ENCODE assay signal across 26 cellular contexts in the genomic region with DNA sequence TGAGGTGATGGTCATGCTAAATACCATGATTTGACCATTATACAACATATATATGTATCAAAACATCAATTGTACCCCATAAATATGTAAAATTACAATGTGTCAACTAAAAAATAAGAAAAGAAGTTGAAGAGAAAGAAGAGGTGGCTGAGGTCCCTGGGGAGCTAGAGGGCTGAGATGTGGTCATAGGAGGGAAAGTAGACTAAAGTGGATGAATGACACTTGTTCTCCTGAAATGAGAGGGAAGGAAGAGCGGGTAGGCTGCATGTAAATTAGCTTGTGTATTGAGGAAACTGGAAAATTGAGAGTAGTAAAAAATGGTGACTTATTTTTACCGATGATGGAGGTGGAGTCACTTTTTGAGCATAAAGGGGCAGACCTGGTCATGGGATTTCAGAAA.
DNase-seq lines count a peak whose midpoint lies in the region; ATAC-seq and TF ChIP-seq lines count a peak whose summit lies in the region.
"Had no signal": no experiment of that assay in that cellular context is flagged by ENCODE, and none has a peak within 500 bp of the region (broad histone marks: within the 10 kb centered on the region; RNA-seq: fewer than 3 reads in every experiment).

No MANE protein-coding gene starts in this region.

- intact Hi-C loops in upper lobe of right lung (cut with DNase I), result no loop called here

- H3K4me3 Mint-ChIP-seq in stimulated activated memory B cell treated with anti-CD40 and anti-IgM and Interleukin-4, amounts not matched to agents 10 μg/mL and 1 μg/mL and 100 μg/mL, for 72 hours, result peak overlapping the region; percentile 1

- no peaks in the 10 kb centered on the region for H3K36me3 ChIP-seq in upper lobe of right lung
- H3K36me3 ChIP-seq: BE2C, HAP-1, MG63 had no signal

- TF ChIP-seq CTCF in upper lobe of right lung (IDR thresholded peaks at IDR 0.05), result no peak

- H3K36me3 Mint-ChIP-seq in stimulated activated memory B cell treated with anti-CD40 and anti-IgM and Interleukin-4, amounts not matched to agents 10 μg/mL and 1 μg/mL and 100 μg/mL, for 72 hours, result no peaks in the 10 kb centered on the region

- peak; percentile 39 for ATAC-seq in GM18511 (IDR thresholded peaks at IDR 0.05; ENCODE audit: unreplicated experiment)
- peak; percentile 54 for ATAC-seq in HG02642 (IDR thresholded peaks at IDR 0.05; ENCODE audit: poor library complexity, unreplicated experiment)
- peak; percentile 39 for ATAC-seq in HG03175 (IDR thresholded peaks at IDR 0.05; ENCODE audit: unreplicated experiment)
- ATAC-seq in stimulated activated memory B cell treated with anti-CD40 and anti-IgM and Interleukin-4, amounts not matched to agents 10 μg/mL and 1 μg/mL and 100 μg/mL, for 72 hours, result peak; percentile 57
- ATAC-seq in GM21737 (IDR thresholded peaks at IDR 0.05; ENCODE audit: unreplicated experiment), result no peak
- ATAC-seq in upper lobe of right lung, result no peak
- ATAC-seq: HepG2, K562 had no signal

- peaks cover 14% of the 10 kb centered on the region for H3K4me1 Mint-ChIP-seq in stimulated activated memory B cell treated with anti-CD40 and anti-IgM and Interleukin-4, amounts not matched to agents 10 μg/mL and 1 μg/mL and 100 μg/mL, for 72 hours

- no peak for DNase-seq in upper lobe of right lung
- DNase-seq in DMS114 treated with DMSO at 0.1 percent for 48 hours (lab: John Stamatoyannopoulos, UW; ENCODE audit: unreplicated experiment), result no peak
- DNase-seq: 8988T, ACHN, BE2C, DMS79, EL, GDM1, GOT3, MG63, NCI-H1105 treated with DMSO at 0.1 percent for 48 hours, NCI-H146, NCI-H2029, NCI-H446, NCI-H524 treated with DMSO at 0.1 percent for 48 hours, NCI-H774, SIG-M5 had no signal

- no peaks in the 10 kb centered on the region for H3K9me3 Mint-ChIP-seq in stimulated activated memory B cell treated with anti-CD40 and anti-IgM and Interleukin-4, amounts not matched to agents 10 μg/mL and 1 μg/mL and 100 μg/mL, for 72 hours

- H3K27me3 ChIP-seq in upper lobe of right lung, result no peaks in the 10 kb centered on the region
- H3K27me3 ChIP-seq: BE2C, MG63 had no signal

- peaks cover 24% of the 10 kb centered on the region for H3K27me3 Mint-ChIP-seq in stimulated activated memory B cell treated with anti-CD40 and anti-IgM and Interleukin-4, amounts not matched to agents 10 μg/mL and 1 μg/mL and 100 μg/mL, for 72 hours

- no peaks in the 10 kb centered on the region for H3K4me1 ChIP-seq in upper lobe of right lung
- H3K4me1 ChIP-seq: BE2C, HAP-1 had no signal

- no peak overlapping the region for H3K27ac ChIP-seq in upper lobe of right lung
- H3K27ac ChIP-seq: SK-N-MC had no signal

- no peaks in the 10 kb centered on the region for H3K9me3 ChIP-seq in upper lobe of right lung
- H3K9me3 ChIP-seq: BE2C, HAP-1, MG63 had no signal

- peak overlapping the region; percentile 1 for H3K27ac Mint-ChIP-seq in stimulated activated memory B cell treated with anti-CD40 and anti-IgM and Interleukin-4, amounts not matched to agents 10 μg/mL and 1 μg/mL and 100 μg/mL, for 72 hours

- no peak overlapping the region for H3K4me3 ChIP-seq in upper lobe of right lung
- H3K4me3 ChIP-seq: HAP-1, K562, MG63, SK-N-MC had no signal

Comparison
In these comparisons a context has a peak if more than half of its experiments do, and no peak if none do; other contexts are left out.
1. ATAC-seq: peak in GM18511 (single experiment), HG02642 (single experiment), HG03175 (single experiment) and stimulated activated memory B cell treated with anti-CD40 and anti-IgM and Interleukin-4, amounts not matched to agents 10 μg/mL and 1 μg/mL and 100 μg/mL, for 72 hours (single experiment); none in GM21737 (single experiment) and upper lobe of right lung (single experiment).